In genomic region chr1:17875882-17876280, GRCh38 we compare ENCODE assay signal across 15 cellular contexts.
DNase-seq lines count a peak whose midpoint lies in the region; TF ChIP-seq lines count a peak whose summit lies in the region.
"Had no signal": no experiment of that assay in that cellular context is flagged by ENCODE, and none has a peak within 500 bp of the region (broad histone marks: within the 10 kb centered on the region; RNA-seq: fewer than 3 reads in every experiment).

No MANE protein-coding gene starts in this region.

- no peak overlapping the region for H3K4me3 ChIP-seq in cardiac fibroblast (replicated peaks in 1 of 2; ENCODE audit: low read depth in 2 of 2, low read length in 2 of 2)
- H3K4me3 ChIP-seq: left lung had no signal

- no peak for TF ChIP-seq CTCF in cardiac fibroblast (IDR thresholded peaks at IDR 0.05; ENCODE audit: low read depth, low read length)

- DNase-seq in activated effector memory CD4-positive, alpha-beta T cell treated with anti-CD3 and anti-CD28 coated beads, Interleukin-2, amount 50 U/mL, for 16 hours, result peak; percentile 4
- no peak for DNase-seq in activated effector memory CD4-positive, alpha-beta T cell treated with Interleukin-2 at 50 U/mL for 16 hours
- DNase-seq in cardiac fibroblast (ENCODE audit: low read depth in 2 of 2), result peak; percentile 35 to 61
- peak; percentile 55 for DNase-seq in islet precursor cell
- no peak for DNase-seq in NCI-H1105 (lab: John Stamatoyannopoulos, UW)
- no peak for DNase-seq in NCI-H187 treated with DMSO at 0.1 percent for 48 hours (lab: John Stamatoyannopoulos, UW)
- DNase-seq in medulla oblongata (ENCODE audit: extremely low spot score), result no peak
- no peak for DNase-seq in HUDEP-2 (lab: John Stamatoyannopoulos, UW; ENCODE audit: unreplicated experiment in 76 of 76)
- DNase-seq: activated CD4-positive, alpha-beta T cell treated with anti-CD3 and anti-CD28 coated beads, Interleukin-2, amount 10 ng/mL, durations not matched to agents 24 days and 14 days; activated T-cell treated with anti-CD3 and anti-CD28 coated beads, Interleukin-2, amount 50 U/mL, for 48 hours; COR-L47; effector CD4-positive, alpha-beta T cell; glutamatergic neuron; left lung; NCI-H1436 had no signal

Comparison
In these comparisons a context has a peak if more than half of its experiments do, and no peak if none do; other contexts are left out.
1. DNase-seq: peak in activated effector memory CD4-positive, alpha-beta T cell treated with anti-CD3 and anti-CD28 coated beads, Interleukin-2, amount 50 U/mL, for 16 hours (single experiment), cardiac fibroblast (2 of 2) and islet precursor cell (single experiment); none in activated effector memory CD4-positive, alpha-beta T cell treated with Interleukin-2 at 50 U/mL for 16 hours (single experiment), NCI-H1105 (single experiment), NCI-H187 treated with DMSO at 0.1 percent for 48 hours (single experiment), medulla oblongata (single experiment) and HUDEP-2 (0 of 76).